8 cellular contexts compared by ENCODE assay signal in the genomic region with DNA sequence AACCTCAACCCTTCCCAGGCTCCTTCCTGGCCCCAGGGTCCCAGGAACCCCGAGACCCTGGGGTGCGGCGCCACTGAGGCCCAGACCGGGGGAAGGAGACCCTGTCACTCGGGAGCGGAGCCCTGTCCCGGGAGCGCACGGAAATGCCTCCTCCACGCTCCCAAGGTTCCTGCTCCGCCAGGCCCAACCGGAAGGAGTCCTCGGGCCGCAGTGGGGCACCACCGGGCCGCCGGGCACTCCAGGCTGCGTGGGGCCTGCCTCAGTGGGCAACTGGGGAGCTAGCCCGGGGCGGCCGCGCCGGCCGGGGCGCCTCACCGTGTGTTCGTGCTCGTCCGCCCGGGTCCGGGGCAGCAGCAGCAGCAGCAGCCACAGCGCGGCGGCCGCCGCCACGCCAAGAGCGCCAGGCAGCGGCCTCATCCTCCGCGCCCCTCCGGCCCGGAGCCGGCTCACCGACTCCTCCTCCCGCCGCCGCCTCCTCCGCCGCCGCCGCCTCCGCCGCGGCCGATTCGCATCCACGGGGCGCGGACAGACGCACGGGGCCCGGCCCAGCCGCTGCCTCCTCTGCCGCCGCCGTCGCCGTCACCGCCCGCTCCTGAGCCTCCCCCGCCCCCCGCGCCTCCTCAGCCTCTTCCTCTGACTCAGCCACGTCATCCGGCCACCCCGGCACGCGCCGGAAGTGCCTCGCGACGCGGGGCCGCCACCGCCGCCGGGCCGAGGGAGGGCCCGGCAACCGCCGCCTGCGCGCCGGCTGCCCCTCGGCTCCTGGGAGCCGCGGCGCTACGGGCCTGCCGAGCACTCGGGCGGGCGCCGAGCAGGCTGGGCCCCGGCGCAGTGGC. TPM values are rescaled to one million over a fixed set of nuclear protein-coding genes. Genes with fewer than 3 reads are reported as not detected.
DNase-seq lines count a peak whose midpoint lies in the region; ATAC-seq lines count a peak whose summit lies in the region.

Gene TM9SF3 (minus strand): TSS at position 594 of the 836 bp plus-strand sequence. CDS start 177 bp downstream, at position 417.

- H3K4me3 ChIP-seq in BLaER1 (peak within 1 kb of the TSS; percentile 81), endocrine pancreas (ENCODE audit: control insufficient read depth, insufficient read depth, low read length) (peak within 1 kb of the TSS; percentile 93), mesendoderm (ENCODE audit: low read length) (peak within 1 kb of the TSS; percentile 84)

- H2BK5ac ChIP-seq in mesendoderm (ENCODE audit: low read length), result peak within 1 kb of the TSS; percentile 14

- H2BK15ac ChIP-seq in mesendoderm (replicated peaks; ENCODE audit: low read depth), result no peak within 1 kb of the TSS

- no CpG with 5 or more reads among the region's 107 CpGs for WGBS in mesendoderm (ENCODE audit: extremely low coverage, insufficient coverage, low lambda C conversion rate)

- peak within 1 kb of the TSS; percentile 98 for H4K8ac ChIP-seq in mesendoderm (ENCODE audit: low read depth, low read length)

- H3K9ac ChIP-seq in BLaER1 (peak within 1 kb of the TSS; percentile 98), endocrine pancreas (ENCODE audit: control insufficient read depth, insufficient read depth, low read length) (peak within 1 kb of the TSS; percentile 99), mesendoderm (ENCODE audit: low read length) (peak within 1 kb of the TSS; percentile 96)

- H3K4me1 ChIP-seq in BLaER1 (peaks cover 79% of the 10 kb centered on the region), endocrine pancreas (ENCODE audit: control insufficient read depth, insufficient read depth, low read length) (peaks cover 24% of the 10 kb centered on the region), mesendoderm (ENCODE audit: control insufficient read depth, low read depth, low read length) (no peaks in the 10 kb centered on the region)

- no peak within 1 kb of the TSS for H4K5ac ChIP-seq in mesendoderm (ENCODE audit: low read length)

- H3K27ac ChIP-seq in BLaER1 (peak within 1 kb of the TSS; percentile 99), mesendoderm (ENCODE audit: low read depth, low read length) (peak within 1 kb of the TSS; percentile 92)

- DNase-seq in GM19238 (ENCODE audit: insufficient read length, low spot score), result peak; percentile 82
- peak; percentile 56 for DNase-seq in NK-92 (lab: John Stamatoyannopoulos, UW; ENCODE audit: unreplicated experiment)
- peak; percentile 88 to 89 for DNase-seq in activated CD8-positive, alpha-beta memory T cell treated with anti-CD3 and anti-CD28 coated beads for 4 hours (ENCODE audit: low read depth in 2 of 2)
- DNase-seq in mesendoderm, result peak; percentile 94
- peak; percentile 84 for DNase-seq in stimulated activated CD8-positive, alpha-beta memory T cell treated with anti-CD3 and anti-CD28 coated beads, Interleukin-15, amount 100 ng/mL, for 1 hour (ENCODE audit: low read depth)

- H3K9me3 ChIP-seq in BLaER1, result no peaks in the 10 kb centered on the region; the same call in 1 of the 2 replicates
- no peaks in the 10 kb centered on the region for H3K9me3 ChIP-seq in endocrine pancreas (ENCODE audit: control insufficient read depth, low read length)

- peak within 1 kb of the TSS; percentile 77 for H3K4ac ChIP-seq in mesendoderm (ENCODE audit: low read depth, low read length)

- H3K18ac ChIP-seq in mesendoderm (ENCODE audit: low read length), result peak within 1 kb of the TSS; percentile 78

- H3K79me2 ChIP-seq in mesendoderm (ENCODE audit: control insufficient read depth, insufficient read depth, low read length), result peaks cover 43% of the 10 kb centered on the region

- H3K79me1 ChIP-seq in mesendoderm (ENCODE audit: low read length), result no peaks in the 10 kb centered on the region

- no peak within 1 kb of the TSS for H2AK5ac ChIP-seq in mesendoderm (ENCODE audit: low read length)

- H4K20me1 ChIP-seq in BLaER1, result peaks cover 50% of the 10 kb centered on the region

- ATAC-seq in HG03442 (IDR thresholded peaks at IDR 0.05; ENCODE audit: unreplicated experiment), result peak; percentile 73

- H3K23ac ChIP-seq in mesendoderm (ENCODE audit: low read length), result no peak within 1 kb of the TSS

- peak within 1 kb of the TSS; percentile 92 for H3K56ac ChIP-seq in mesendoderm (ENCODE audit: low read length)

- H2BK120ac ChIP-seq in mesendoderm (ENCODE audit: low read depth, low read length), result peak within 1 kb of the TSS; percentile 30

- H3K4me2 ChIP-seq in BLaER1 (peak within 1 kb of the TSS; percentile 94), mesendoderm (ENCODE audit: low read length) (peak within 1 kb of the TSS; percentile 98)

- H3K27me3 ChIP-seq in BLaER1, result no peaks in the 10 kb centered on the region
- no peaks in the 10 kb centered on the region for H3K27me3 ChIP-seq in endocrine pancreas (ENCODE audit: control insufficient read depth, insufficient read depth, low read length)
- H3K27me3 ChIP-seq in mesendoderm (ENCODE audit: insufficient read depth, low read length, poor library complexity), result no peaks in the 10 kb centered on the region

- H3K36me3 ChIP-seq in BLaER1, result peaks cover 21% of the 10 kb centered on the region; the same call in 1 of the 2 replicates
- H3K36me3 ChIP-seq in endocrine pancreas (ENCODE audit: control insufficient read depth, insufficient read depth, low read length), result no peaks in the 10 kb centered on the region
- H3K36me3 ChIP-seq in mesendoderm (ENCODE audit: control insufficient read depth, insufficient read depth, low read length), result no peaks in the 10 kb centered on the region

RNA-seq across cellular contexts. Expression of gene TM9SF3, which starts in this region (rescaled TPM):
- 54.1 TPM for polyA plus RNA-seq in mesendoderm (2013, experiment 1 of 2)
- 50.4 TPM for polyA plus RNA-seq in mesendoderm (2013, experiment 2 of 2)

Comparison
In these comparisons a context has a peak if more than half of its experiments do, and no peak if none do; other contexts are left out.
1. Peak in every context shown above with its lines: DNase-seq, ATAC-seq, H3K4me3 ChIP-seq and H3K27ac ChIP-seq.